ENCODE assay signal across 26 cellular contexts in genomic region chr2:68171146-68171545, GRCh38.
"Had no signal": no experiment of that assay in that cellular context is flagged by ENCODE, and none has a peak within 500 bp of the region (broad histone marks: within the 10 kb centered on the region; RNA-seq: fewer than 3 reads in every experiment).

No MANE protein-coding gene starts in this region.

- DNase-seq: dermis blood vessel endothelial cell; dorsolateral prefrontal cortex; effector CD4-positive, alpha-beta T cell; effector memory CD4-positive, alpha-beta T cell; erythroblast; esophagus squamous epithelium; foreskin fibroblast; foreskin melanocyte; gastrocnemius medialis; glutamatergic neuron; heart right ventricle; hippocampal formation; left cardiac atrium; left lung; left ventricle myocardium superior; lower lobe of right lung; mesenchymal stem cell; mucosa of descending colon; naive B cell had no signal

- H3K4me1 Mint-ChIP-seq: mesothelial cell of epicardium had no signal

- H3K27me3 ChIP-seq: dorsolateral prefrontal cortex, esophagus squamous epithelium, gastrocnemius medialis, heart right ventricle, left lung had no signal

- H3K4me3 Mint-ChIP-seq: mesothelial cell of epicardium, naive B cell had no signal

- H3K27ac ChIP-seq: coronary artery, epithelial cell of prostate, esophagus squamous epithelium, gastrocnemius medialis, heart right ventricle, left lung, lower lobe of right lung had no signal

- H3K27ac Mint-ChIP-seq: mesothelial cell of epicardium, naive B cell had no signal

- H3K4me1 ChIP-seq: gastrocnemius medialis, lower lobe of right lung had no signal

- ATAC-seq: esophagus mucosa, gastrocnemius medialis, heart right ventricle, left cardiac atrium, left lung, left ventricle myocardium superior, lower lobe of right lung, mucosa of descending colon had no signal

- FAIRE-seq: colon, islet of Langerhans, keratinocyte had no signal

- H3K9me3 Mint-ChIP-seq: mesothelial cell of epicardium, naive B cell had no signal

- H3K4me3 ChIP-seq: coronary artery, dorsolateral prefrontal cortex, esophagus squamous epithelium, gastrocnemius medialis, heart right ventricle, left lung, lower lobe of right lung, mucosa of descending colon had no signal

- H3K9me3 ChIP-seq: esophagus squamous epithelium, gastrocnemius medialis, heart right ventricle, left lung, lower lobe of right lung, mucosa of descending colon had no signal

- H3K27me3 Mint-ChIP-seq: naive B cell had no signal
